Comparison of ENCODE assay signal across 11 cellular contexts in the genomic region with DNA sequence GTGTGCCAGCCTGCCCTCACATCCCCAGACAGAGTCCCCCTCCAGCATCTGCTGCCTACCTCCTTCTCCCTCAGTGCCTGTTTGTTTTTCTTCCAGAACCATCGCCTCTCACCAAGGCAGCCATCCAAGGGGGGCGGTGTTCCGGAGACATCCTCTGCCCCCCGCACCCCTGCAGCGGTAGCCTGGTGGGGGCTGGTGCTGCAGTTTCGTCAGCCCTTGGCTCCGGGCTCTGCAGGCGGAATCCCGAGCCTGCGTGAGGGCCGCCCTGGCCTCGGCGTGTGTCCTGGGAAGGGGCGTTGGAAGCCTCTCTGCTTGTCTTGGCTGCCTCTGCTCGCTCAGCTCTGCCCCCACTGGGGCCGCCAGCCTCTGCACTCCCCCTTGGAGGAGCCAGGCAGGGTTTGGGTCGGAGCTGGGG.
A peak's percentile ranks its signal among the peaks of the same experiment; 100 is the strongest.
DNase-seq lines count a peak whose midpoint lies in the region; ATAC-seq and TF ChIP-seq lines count a peak whose summit lies in the region.
"Had no signal": no experiment of that assay in that cellular context is flagged by ENCODE, and none has a peak within 500 bp of the region (broad histone marks: within the 10 kb centered on the region; RNA-seq: fewer than 3 reads in every experiment).

No MANE protein-coding gene starts in this region.

- WGBS in endodermal cell (ENCODE audit: insufficient coverage in 1 of 2, insufficient read length in 1 of 2), 2 experiments, result 37 to 55% methylated on average over 14 to 17 of the region's 17 CpGs

- H3K9ac ChIP-seq in endodermal cell (ENCODE audit: extremely low read depth, low read length, poor library complexity, severe bottlenecking), result no peak overlapping the region

- H3K27ac Mint-ChIP-seq in endodermal cell, result peak overlapping the region; percentile 75

- intact Hi-C loops in Right ventricle myocardium inferior (cut with DNase I), result no loop called here
- intact Hi-C loops in cardiac septum (cut with DNase I), result loop anchor here (5.0 to 10.0 kb wide), 2 partner anchors 66 to 123 kb away; partner anchors contain the start of gene CIBAR2

- H3K36me3 Mint-ChIP-seq in endodermal cell (ENCODE audit: low read depth), result no peaks in the 10 kb centered on the region

- no peaks in the 10 kb centered on the region for H3K4me1 ChIP-seq in endodermal cell (ENCODE audit: control insufficient read depth, insufficient read depth, low read length)

- H3K4me3 Mint-ChIP-seq in endodermal cell, result no peak overlapping the region

- ATAC-seq in Right ventricle myocardium inferior (peak; percentile 22), GM21737 (IDR thresholded peaks at IDR 0.05; ENCODE audit: unreplicated experiment) (no peak)

- H3K27me3 ChIP-seq in endodermal cell (ENCODE audit: control insufficient read depth, insufficient read depth, low read length, poor library complexity, severe bottlenecking), result no peaks in the 10 kb centered on the region

- no peak overlapping the region for H3K4me3 ChIP-seq in endodermal cell (ENCODE audit: low read length)
- H3K4me3 ChIP-seq: A549 had no signal

- peak; percentile 88 for DNase-seq in Right ventricle myocardium inferior (ENCODE audit: missing footprints)
- no peak for DNase-seq in cardiac septum (ENCODE audit: low spot score)
- DNase-seq in endodermal cell, result peak; percentile 88
- DNase-seq in lung microvascular endothelial cell (ENCODE audit: low read depth in 2 of 2), result peak; percentile 53 to 59
- DNase-seq in OCI-M1 (lab: John Stamatoyannopoulos, UW), result no peak
- DNase-seq in NCI-H226, result no peak
- no peak for DNase-seq in GDM1 (lab: John Stamatoyannopoulos, UW)
- DNase-seq: activated T-cell treated with anti-CD3 and anti-CD28 coated beads, Interleukin-2, amount 50 U/mL, for 48 hours had no signal

- no peak overlapping the region for H3K27ac ChIP-seq in endodermal cell (ENCODE audit: low read depth, low read length)
- H3K27ac ChIP-seq: A549, HL-60 had no signal

- H3K27me3 Mint-ChIP-seq in endodermal cell (ENCODE audit: insufficient read depth), result no peaks in the 10 kb centered on the region

- H3K9me3 Mint-ChIP-seq in endodermal cell, result no peaks in the 10 kb centered on the region

- TF ChIP-seq CTCF in endodermal cell (conservative IDR thresholded peaks at IDR 0.05), result peak; percentile 61

- H3K36me3 ChIP-seq in endodermal cell (ENCODE audit: control insufficient read depth, insufficient read depth, low read length), result no peaks in the 10 kb centered on the region

- H3K4me1 Mint-ChIP-seq in endodermal cell, result peaks cover 8% of the 10 kb centered on the region

- H3K9me3 ChIP-seq in endodermal cell (ENCODE audit: control insufficient read depth, low read length), result no peaks in the 10 kb centered on the region
- H3K9me3 ChIP-seq: A549 had no signal

Comparison
In these comparisons a context has a peak if more than half of its experiments do, and no peak if none do; other contexts are left out.
1. DNase-seq: peak in Right ventricle myocardium inferior (single experiment), endodermal cell (single experiment) and lung microvascular endothelial cell (2 of 2); none in cardiac septum (single experiment), OCI-M1 (single experiment), NCI-H226 (single experiment) and GDM1 (single experiment).